ENCODE assay signal across 10 cellular contexts in the genomic region with DNA sequence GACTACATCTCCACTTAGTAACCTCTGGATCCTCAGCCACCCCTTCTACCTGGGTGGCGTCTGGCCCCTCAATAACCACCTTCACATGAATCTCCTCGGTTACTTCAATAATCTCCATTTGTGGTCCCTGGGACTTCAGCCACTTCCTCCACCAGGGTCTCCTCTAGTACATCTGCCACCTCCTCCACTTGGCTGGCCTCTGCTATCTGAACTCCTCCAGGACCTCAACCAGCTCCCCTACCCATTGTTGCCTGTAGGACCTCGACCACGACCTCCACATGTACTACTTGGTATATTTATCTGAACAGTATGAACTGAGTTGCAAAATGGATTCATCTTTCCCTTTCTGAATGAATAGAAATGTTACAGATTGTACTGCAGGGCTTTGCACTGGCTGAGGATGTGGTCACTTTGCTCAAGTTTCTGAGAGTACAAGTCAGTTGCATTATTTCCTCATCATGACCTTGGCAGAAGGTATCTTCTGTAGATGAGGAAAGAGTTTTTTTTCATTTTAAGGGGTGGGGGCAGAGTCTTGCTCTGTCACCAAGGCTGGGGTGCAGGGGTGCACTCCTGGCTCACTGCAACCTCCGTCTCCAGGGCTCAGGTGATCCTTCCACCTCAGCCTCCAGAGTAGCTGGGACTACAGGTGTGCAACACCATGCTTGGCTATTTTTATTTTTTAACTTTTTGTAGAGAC. TPM values are rescaled to one million over a fixed set of nuclear protein-coding genes. Genes with fewer than 3 reads are reported as not detected.
DNase-seq lines count a peak whose midpoint lies in the region; ATAC-seq, FAIRE-seq and TF ChIP-seq lines count a peak whose summit lies in the region.
"Had no signal": no experiment of that assay in that cellular context is flagged by ENCODE, and none has a peak within 500 bp of the region (broad histone marks: within the 10 kb centered on the region; RNA-seq: fewer than 3 reads in every experiment).

No MANE protein-coding gene starts in this region.

- H3K27me3 ChIP-seq in neural progenitor cell, result no peaks in the 10 kb centered on the region
- no peaks in the 10 kb centered on the region for H3K27me3 ChIP-seq in small intestine (ENCODE audit: control insufficient read depth in 2 of 2, insufficient read depth in 2 of 2, low read length in 2 of 2)

- DNase-seq in SIG-M5 treated with dmso at 0.1 percent for 504 hours (lab: John Stamatoyannopoulos, UW; ENCODE audit: unreplicated experiment) (peak; percentile 65), SIG-M5 (lab: John Stamatoyannopoulos, UW) (no peak), neural progenitor cell (ENCODE audit: low spot score) (no peak), small intestine (no peak), NCI-H1436 (lab: John Stamatoyannopoulos, UW) (no peak), chondrocyte (ENCODE audit: low spot score) (no peak)
- DNase-seq: activated CD8-positive, alpha-beta memory T cell treated with anti-CD3 and anti-CD28 coated beads, Interleukin-2, amount 50 U/mL, for 48 hours had no signal

- H3K9ac ChIP-seq in neural progenitor cell, result no peak overlapping the region

- H3K4me3 ChIP-seq in neural progenitor cell (no peak overlapping the region), small intestine (ENCODE audit: low read depth in 1 of 2, low read length in 2 of 2) (no peak overlapping the region)

- H3K36me3 ChIP-seq in neural progenitor cell, result no peaks in the 10 kb centered on the region
- no peaks in the 10 kb centered on the region for H3K36me3 ChIP-seq in small intestine (ENCODE audit: control insufficient read depth in 2 of 2, insufficient read depth in 2 of 2, low read length in 2 of 2)

- H3K27me3 Mint-ChIP-seq in neural progenitor cell (ENCODE audit: insufficient read depth, low read depth) (peaks cover 6% of the 10 kb centered on the region), chondrocyte (ENCODE audit: low read depth) (peaks cover 14% of the 10 kb centered on the region)

- ATAC-seq in HG02571 (IDR thresholded peaks at IDR 0.05; ENCODE audit: unreplicated experiment), result peak; percentile 47
- peak; percentile 91 for ATAC-seq in HG03571 (IDR thresholded peaks at IDR 0.05; ENCODE audit: unreplicated experiment)

- H4K20me1 ChIP-seq in neural progenitor cell (ENCODE audit: low read depth), result no peaks in the 10 kb centered on the region

- 70 to 83% (median 73%) methylated on average over 5 of the region's 5 CpGs for WGBS in small intestine, 3 donors

- FAIRE-seq in small intestine (lab: Jason Lieb, UNC), result no peak

- H3K27ac Mint-ChIP-seq in neural progenitor cell, result peak overlapping the region; percentile 28
- H3K27ac Mint-ChIP-seq in chondrocyte (ENCODE audit: unreplicated experiment), result no peak overlapping the region

- no peaks in the 10 kb centered on the region for H3F3A ChIP-seq in neural progenitor cell (ENCODE audit: low read depth)

- no peaks in the 10 kb centered on the region for H3K9me3 ChIP-seq in neural progenitor cell (ENCODE audit: low read depth)
- H3K9me3 ChIP-seq in small intestine (ENCODE audit: control insufficient read depth, low read depth), result no peaks in the 10 kb centered on the region

- H3K27ac ChIP-seq in neural progenitor cell (no peak overlapping the region), small intestine (ENCODE audit: low read depth in 1 of 2, low read length in 1 of 2) (no peak overlapping the region)

- no peak overlapping the region for H2AFZ ChIP-seq in neural progenitor cell (replicated peaks)

- H3K9me3 Mint-ChIP-seq in neural progenitor cell (peaks cover 6% of the 10 kb centered on the region), chondrocyte (ENCODE audit: low read depth) (no peaks in the 10 kb centered on the region)

- H3K4me1 ChIP-seq in neural progenitor cell (no peaks in the 10 kb centered on the region), small intestine (ENCODE audit: control insufficient read depth in 2 of 2, insufficient read depth in 1 of 2, low read depth in 1 of 2, low read length in 1 of 2) (no peaks in the 10 kb centered on the region)

- H3K36me3 Mint-ChIP-seq in neural progenitor cell (no peaks in the 10 kb centered on the region), chondrocyte (ENCODE audit: low read depth) (peaks cover 1% of the 10 kb centered on the region)

- H3K4me3 Mint-ChIP-seq in neural progenitor cell (no peak overlapping the region), chondrocyte (ENCODE audit: unreplicated experiment) (no peak overlapping the region)

- H3K4me1 Mint-ChIP-seq in neural progenitor cell (peaks cover 3% of the 10 kb centered on the region), chondrocyte (ENCODE audit: low read depth) (no peaks in the 10 kb centered on the region)

- H3K79me2 ChIP-seq in neural progenitor cell (ENCODE audit: low read depth), result no peaks in the 10 kb centered on the region

- TF ChIP-seq CTCF in neural progenitor cell (IDR thresholded peaks at IDR 0.05) (no peak), chondrocyte (IDR thresholded peaks at IDR 0.05) (no peak)

- no peak overlapping the region for H3K4me2 ChIP-seq in neural progenitor cell

RNA-seq across cellular contexts. Expression of gene MAT1A, which starts 36.0 kb away (rescaled TPM):
- total RNA-seq in neural progenitor cell (ENCODE audit: low replicate concordance) (0.19 TPM in 1 of 2 replicates, not detected in the other), chondrocyte (not detected in 3 replicates)
- under 1 TPM in 1 of 3 donors, not detected in 2; 0.52 TPM for polyA plus RNA-seq in small intestine
- total RNA-seq: LHCN-M2 had no signal

RNA-seq across cellular contexts. Expression of gene ANXA11, which starts 48.1 kb away (rescaled TPM):
- total RNA-seq in neural progenitor cell (ENCODE audit: low replicate concordance) (2.7 and 7.3 TPM in 2 replicates), chondrocyte (98.0 to 139 TPM (median 133 TPM) in 3 replicates)
- 100 to 1,000 TPM; 142 to 363 (median 277) TPM for polyA plus RNA-seq in small intestine

Comparison
In these comparisons a context has a peak if more than half of its experiments do, and no peak if none do; other contexts are left out.
1. RNA of gene ANXA11, which starts 48.1 kb away (total RNA-seq): 98.0 to 139 TPM in chondrocyte; 2.7 to 7.3 TPM in neural progenitor cell; every median in the first group is over 10 times any median in the second.